9 cellular contexts compared by ENCODE assay signal in the genomic region with DNA sequence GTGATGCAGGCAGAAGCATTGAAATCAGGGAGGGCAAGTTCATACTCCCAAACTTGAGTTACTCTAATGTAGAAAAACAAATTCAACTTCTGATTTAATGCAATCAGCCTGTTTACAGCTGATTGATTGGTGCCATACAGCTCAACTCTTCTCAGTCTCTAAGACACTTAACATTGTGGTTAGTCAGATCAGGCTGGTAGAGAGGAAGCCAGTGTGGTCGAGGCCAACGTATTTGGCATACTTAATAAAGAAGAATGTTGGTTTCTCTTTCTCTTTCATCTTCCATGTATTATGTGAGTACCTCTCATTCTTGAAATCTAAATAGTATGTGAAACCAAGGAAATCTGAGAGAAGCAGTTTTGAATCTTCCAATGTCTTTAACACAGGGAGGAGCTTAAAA.
DNase-seq lines count a peak whose midpoint lies in the region; ATAC-seq and TF ChIP-seq lines count a peak whose summit lies in the region.
"Had no signal": no experiment of that assay in that cellular context is flagged by ENCODE, and none has a peak within 500 bp of the region (broad histone marks: within the 10 kb centered on the region; RNA-seq: fewer than 3 reads in every experiment).

No MANE protein-coding gene starts in this region.

- no peak overlapping the region for H3K27ac ChIP-seq in stomach
- H3K27ac ChIP-seq: HL-60 had no signal

- TF ChIP-seq POLR2A in stomach (IDR thresholded peaks at IDR 0.05), result no peak

- intact Hi-C loops in stomach (cut with DNase I; ENCODE audit: low total_unique reads), result no loop called here

- no peaks in the 10 kb centered on the region for H3K9me3 Mint-ChIP-seq in activated naive CD4-positive, alpha-beta T cell treated with anti-CD3 and anti-CD28 coated beads, Interleukin-2, amount 50 U/mL, for 72 hours

- no peaks in the 10 kb centered on the region for H3K27me3 ChIP-seq in stomach

- DNase-seq in NOMO-1 (lab: John Stamatoyannopoulos, UW; ENCODE audit: unreplicated experiment in 2 of 2) (peak; percentile 56 to 85), SHP77 (lab: John Stamatoyannopoulos, UW) (no peak), kidney tubule cell (ENCODE audit: low spot score) (no peak), stomach (no peak)
- DNase-seq in activated naive CD4-positive, alpha-beta T cell treated with anti-CD3 and anti-CD28 coated beads, Interleukin-2, amount 50 U/mL, for 72 hours (ENCODE audit: low spot score in 2 of 2), result peak in 1 of 2 donors; percentile 17
- peak; percentile 6 to 21 for DNase-seq in stimulated activated CD8-positive, alpha-beta memory T cell treated with anti-CD3 and anti-CD28 coated beads, Interleukin-4, amount 100 ng/mL, for 1 hour (ENCODE audit: low read depth in 2 of 2, low spot score in 1 of 2)

- H3K27ac Mint-ChIP-seq in activated naive CD4-positive, alpha-beta T cell treated with anti-CD3 and anti-CD28 coated beads, Interleukin-2, amount 50 U/mL, for 72 hours, result peak overlapping the region in 1 of 2 donors; percentile 70

- TF ChIP-seq EP300 in stomach (IDR thresholded peaks at IDR 0.05), result no peak

- no peak overlapping the region for H3K4me3 ChIP-seq in stomach

- WGBS in stomach, 5 donors, result 28 to 72% (median 60%) methylated on average over 2 of the region's 2 CpGs

- no peaks in the 10 kb centered on the region for H3K9me3 ChIP-seq in stomach

- ATAC-seq in GM18498 (IDR thresholded peaks at IDR 0.05; ENCODE audit: unreplicated experiment) (peak; percentile 100), HG02623 (IDR thresholded peaks at IDR 0.05; ENCODE audit: unreplicated experiment) (peak; percentile 97)
- ATAC-seq in activated naive CD4-positive, alpha-beta T cell treated with anti-CD3 and anti-CD28 coated beads, Interleukin-2, amount 50 U/mL, for 72 hours, result peak; percentile 98 to 99

- no peaks in the 10 kb centered on the region for H3K36me3 Mint-ChIP-seq in activated naive CD4-positive, alpha-beta T cell treated with anti-CD3 and anti-CD28 coated beads, Interleukin-2, amount 50 U/mL, for 72 hours

- H3K36me3 ChIP-seq in stomach, result no peaks in the 10 kb centered on the region

- no peak for TF ChIP-seq CTCF in stomach (IDR thresholded peaks at IDR 0.05)

- no peaks in the 10 kb centered on the region for H3K4me1 ChIP-seq in stomach

Comparison
In these comparisons a context has a peak if more than half of its experiments do, and no peak if none do; other contexts are left out.
1. DNase-seq: peak in NOMO-1 (2 of 2) and stimulated activated CD8-positive, alpha-beta memory T cell treated with anti-CD3 and anti-CD28 coated beads, Interleukin-4, amount 100 ng/mL, for 1 hour (2 of 2); none in SHP77 (0 of 2), kidney tubule cell (single experiment) and stomach (single experiment).
2. Peak in every context shown above with its lines, with median percentiles within 50 percentile points of each other: ATAC-seq.